8 cellular contexts compared by ENCODE assay signal in genomic region chr6:144055121-144055931, GRCh38. TPM values are rescaled to one million over a fixed set of nuclear protein-coding genes. Genes with fewer than 3 reads are reported as not detected.
DNase-seq lines count a peak whose midpoint lies in the region; ATAC-seq and TF ChIP-seq lines count a peak whose summit lies in the region.

No MANE protein-coding gene starts in this region.

- intact Hi-C loops in colonic mucosa (cut with DNase I), result no loop called here
- intact Hi-C loops in mammary epithelial cell (cut with micrococcal nuclease), result no loop called here

- H3F3A ChIP-seq in smooth muscle cell (ENCODE audit: low read depth), result no peaks in the 10 kb centered on the region

- H3K9ac ChIP-seq in colonic mucosa (ENCODE audit: low read depth in 2 of 2, low read length in 2 of 2) (peak overlapping the region in 1 of 2 donors; percentile 43), smooth muscle cell (ENCODE audit: low read depth) (no peak overlapping the region), mammary epithelial cell (ENCODE audit: insufficient read depth, low read length) (no peak overlapping the region)

- no peaks in the 10 kb centered on the region for H3K27me3 ChIP-seq in colonic mucosa
- H3K27me3 ChIP-seq in smooth muscle cell (ENCODE audit: low read depth), result peaks cover 6% of the 10 kb centered on the region
- no peaks in the 10 kb centered on the region for H3K27me3 ChIP-seq in mammary epithelial cell (ENCODE audit: insufficient read depth, low read length)

- CTCF ChIA-PET in mammary epithelial cell (lab: Charles Lee; ENCODE audit: low non-redundant PET), result no interaction called here

- dilution Hi-C loops in mammary epithelial cell (cut with HindIII; ENCODE audit: low sequenced_read_pairs), result loop anchor here (5.0 kb wide), 1 partner anchor 103 kb away; no protein-coding TSS in a partner anchor

- H3K9me3 ChIP-seq in colonic mucosa, result no peaks in the 10 kb centered on the region
- H3K9me3 ChIP-seq in smooth muscle cell (replicated peaks; ENCODE audit: low read depth), result no peaks in the 10 kb centered on the region
- peaks cover 2% of the 10 kb centered on the region for H3K9me3 ChIP-seq in mammary epithelial cell (replicated peaks; ENCODE audit: insufficient read depth, low read length)

- no peaks in the 10 kb centered on the region for H3K36me3 ChIP-seq in colonic mucosa
- no peaks in the 10 kb centered on the region for H3K36me3 ChIP-seq in smooth muscle cell (ENCODE audit: low read depth)
- H3K36me3 ChIP-seq in mammary epithelial cell (ENCODE audit: insufficient read depth, low read length), result no peaks in the 10 kb centered on the region

- H3K4me3 ChIP-seq in colonic mucosa (no peak overlapping the region), smooth muscle cell (no peak overlapping the region), mammary epithelial cell (replicated peaks in 1 of 3; ENCODE audit: insufficient read depth in 1 of 3, low read depth in 2 of 3, low read length in 3 of 3) (no peak overlapping the region)

- H2AFZ ChIP-seq in smooth muscle cell (ENCODE audit: low read depth), result no peak overlapping the region
- H2AFZ ChIP-seq in mammary epithelial cell (ENCODE audit: low read depth, low read length), result no peak overlapping the region

- no peak overlapping the region for H3K4me2 ChIP-seq in smooth muscle cell
- H3K4me2 ChIP-seq in mammary epithelial cell (ENCODE audit: insufficient read depth, low read depth, low read length), result no peak overlapping the region

- no peaks in the 10 kb centered on the region for H3K79me2 ChIP-seq in smooth muscle cell (ENCODE audit: low read depth)
- no peaks in the 10 kb centered on the region for H3K79me2 ChIP-seq in mammary epithelial cell (ENCODE audit: insufficient read depth, low read length)

- WGBS in smooth muscle cell (ENCODE audit: low lambda C conversion rate), result 90% methylated on average over 6 of the region's 6 CpGs
- WGBS in mammary epithelial cell (ENCODE audit: low coverage, missing lambda C conversion rate), result 86% methylated on average over 6 of the region's 6 CpGs

- DNase-seq in GM10266 (ENCODE audit: extremely low spot score), result peak; percentile 59
- peak; percentile 22 for DNase-seq in M059J (ENCODE audit: low read depth)
- DNase-seq in colonic mucosa, result no peak
- DNase-seq in hypothalamus (lab: John Stamatoyannopoulos, UW), result no peak
- no peak for DNase-seq in smooth muscle cell (lab: John Stamatoyannopoulos, UW; ENCODE audit: unreplicated experiment)
- DNase-seq in mammary epithelial cell, result no peak
- DNase-seq in NCI-H2107 treated with DMSO at 0.1 percent for 48 hours (lab: John Stamatoyannopoulos, UW; ENCODE audit: unreplicated experiment), result no peak

- ATAC-seq in GM21619 (IDR thresholded peaks at IDR 0.05; ENCODE audit: unreplicated experiment), result peak; percentile 85

- no TSS peak for BruUV-seq in mammary epithelial cell (replicated peaks; lab: Mats Ljungman, UMichigan)

- in situ Hi-C loops in mammary epithelial cell (cut with MboI; ENCODE audit: low sequenced_read_pairs in 2 of 2), result no loop called here

- H3K4me1 ChIP-seq in colonic mucosa (no peaks in the 10 kb centered on the region), smooth muscle cell (ENCODE audit: low read depth) (no peaks in the 10 kb centered on the region), mammary epithelial cell (ENCODE audit: insufficient read depth, low read length) (no peaks in the 10 kb centered on the region)

- H4K20me1 ChIP-seq in smooth muscle cell (ENCODE audit: low read depth) (no peaks in the 10 kb centered on the region), mammary epithelial cell (ENCODE audit: insufficient read depth, low read length) (no peaks in the 10 kb centered on the region)

- TF ChIP-seq CTCF in GM10266 (IDR thresholded peaks at IDR 0.05; ENCODE audit: control insufficient read depth, insufficient read depth, low read depth, missing control alignments), result no peak
- no peak for TF ChIP-seq CTCF in colonic mucosa (IDR thresholded peaks at IDR 0.05)
- no peak for TF ChIP-seq CTCF in smooth muscle cell (IDR thresholded peaks at IDR 0.05; ENCODE audit: borderline replicate concordance, insufficient read depth, poor library complexity, severe bottlenecking)
- TF ChIP-seq CTCF in mammary epithelial cell (conservative IDR thresholded peaks at IDR 0.05 in 1 of 2, IDR thresholded peaks at IDR 0.05 in 1 of 2; ENCODE audit: extremely low read depth in 1 of 2, insufficient read depth in 1 of 2, low read depth in 1 of 2, low read length in 2 of 2), result no peak

- H3K27ac ChIP-seq in colonic mucosa (peak overlapping the region; percentile 61), smooth muscle cell (ENCODE audit: low read depth) (no peak overlapping the region), mammary epithelial cell (ENCODE audit: insufficient read depth, low read depth, low read length) (no peak overlapping the region)

RNA-seq across cellular contexts. Expression of gene SF3B5, which starts 40.0 kb away (rescaled TPM):
- total RNA-seq in M059J (2014; rRNA removed; shearing (Covaris generic)), result 211 and 302 TPM in 2 replicates
- total RNA-seq in colonic mucosa, result 100 to 1,000 TPM; 149 to 285 TPM
- total RNA-seq in smooth muscle cell, result 156 and 166 TPM in 2 replicates
- 188 and 189 TPM in 2 replicates for polyA plus RNA-seq in smooth muscle cell
- 100 to 1,000 TPM in 1 of 2 donors, 10 to 100 TPM in 1; 81.9 to 132 TPM for total RNA-seq in mammary epithelial cell
- 362 TPM for polyA plus RNA-seq in mammary epithelial cell
- 224 TPM for polyA minus RNA-seq in mammary epithelial cell

RNA-seq across cellular contexts. Expression of gene PLAGL1, which starts 47.3 kb away (rescaled TPM):
- total RNA-seq in M059J (2014; rRNA removed; shearing (Covaris generic)), result 3.9 and 5.4 TPM in 2 replicates
- total RNA-seq in colonic mucosa (10 to 100 TPM; 30.2 to 51.1 TPM), smooth muscle cell (99.7 and 102 TPM in 2 replicates), mammary epithelial cell (10 to 100 TPM; 10.8 to 30.7 TPM)
- polyA plus RNA-seq in smooth muscle cell (130 and 138 TPM in 2 replicates), mammary epithelial cell (21.9 TPM)
- polyA minus RNA-seq in mammary epithelial cell, result 41.2 TPM

Comparison
In these comparisons a context has a peak if more than half of its experiments do, and no peak if none do; other contexts are left out.
1. DNase-seq: peak in GM10266 (single experiment) and M059J (single experiment); none in colonic mucosa (single experiment), hypothalamus (0 of 51), smooth muscle cell (single experiment), mammary epithelial cell (single experiment) and NCI-H2107 treated with DMSO at 0.1 percent for 48 hours (single experiment).